Comparison of ENCODE assay signal across 10 cellular contexts in genomic region chr6:29886686-29887085, GRCh38. TPM values are rescaled to one million over a fixed set of nuclear protein-coding genes. Genes with fewer than 3 reads are reported as not detected.
DNase-seq lines count a peak whose midpoint lies in the region; ATAC-seq, FAIRE-seq and TF ChIP-seq lines count a peak whose summit lies in the region.
"Had no signal": no experiment of that assay in that cellular context is flagged by ENCODE, and none has a peak within 500 bp of the region (broad histone marks: within the 10 kb centered on the region; RNA-seq: fewer than 3 reads in every experiment).

No MANE protein-coding gene starts in this region.

- no peaks in the 10 kb centered on the region for H4K20me1 ChIP-seq in keratinocyte (ENCODE audit: control insufficient read depth, extremely low read depth, insufficient read depth, low read length)

- H3K4me3 Mint-ChIP-seq in activated T-cell treated with anti-CD3 and anti-CD28 coated beads, Interleukin-2, amount 50 U/mL, for 72 hours = peak overlapping the region; percentile 93 to 96
- peak overlapping the region; percentile 72 for H3K4me3 Mint-ChIP-seq in WTC11
- H3K4me3 Mint-ChIP-seq in stimulated activated memory B cell treated with anti-CD40 and anti-IgM and Interleukin-4, amounts not matched to agents 10 μg/mL and 1 μg/mL and 100 μg/mL, for 72 hours = peak overlapping the region; percentile 96

- CTCF ChIA-PET in WTC11 (lab: Charles Lee) = interaction anchor here (1.5 kb wide), 1 partner anchor 190 kb away, joined by 3 read pairs; no protein-coding TSS in a partner anchor

- no peaks in the 10 kb centered on the region for H3K9me1 ChIP-seq in keratinocyte (ENCODE audit: control insufficient read depth, extremely low read depth, insufficient read depth, low read length)

- no peak for FAIRE-seq in keratinocyte (lab: Jason Lieb, UNC)

- H3K9me3 Mint-ChIP-seq in activated T-cell treated with anti-CD3 and anti-CD28 coated beads, Interleukin-2, amount 50 U/mL, for 72 hours = no peaks in the 10 kb centered on the region
- peaks cover 22% of the 10 kb centered on the region for H3K9me3 Mint-ChIP-seq in WTC11
- H3K9me3 Mint-ChIP-seq in stimulated activated memory B cell treated with anti-CD40 and anti-IgM and Interleukin-4, amounts not matched to agents 10 μg/mL and 1 μg/mL and 100 μg/mL, for 72 hours = no peaks in the 10 kb centered on the region

- H3K36me3 ChIP-seq in keratinocyte (ENCODE audit: control insufficient read depth in 2 of 2, extremely low read depth in 1 of 2, insufficient read depth in 2 of 2, low read length in 2 of 2) = no peaks in the 10 kb centered on the region
- H3K36me3 ChIP-seq: right atrium auricular region had no signal

- no peak for DNase-seq in activated T-cell treated with anti-CD3 and anti-CD28 coated beads, Interleukin-2, amount 50 U/mL, for 72 hours
- no peak for DNase-seq in activated T-cell treated with anti-CD3 and anti-CD28 coated beads, Interleukin-2, amount 50 U/mL, for 1 hour
- DNase-seq in WTC11 (ENCODE audit: low spot score) (no peak), keratinocyte (ENCODE audit: low read depth, low spot score) (no peak), GM19240 (ENCODE audit: insufficient read length, low spot score) (no peak), AG20443 (ENCODE audit: low spot score) (no peak)
- DNase-seq: NCI-H446 treated with DMSO at 0.1 percent for 48 hours had no signal

- dilution Hi-C loops in keratinocyte (cut with MboI; ENCODE audit: extremely low pct_ligation_motif_present, low sequenced_read_pairs) = no loop called here

- H3K9me3 ChIP-seq in keratinocyte (ENCODE audit: control insufficient read depth, low read depth, low read length) = no peaks in the 10 kb centered on the region
- H3K9me3 ChIP-seq: right atrium auricular region had no signal

- H3K4me1 ChIP-seq in keratinocyte (ENCODE audit: control insufficient read depth, extremely low read depth, insufficient read depth, low read length) = peaks cover 5% of the 10 kb centered on the region
- H3K4me1 ChIP-seq: right atrium auricular region had no signal

- no peak overlapping the region for H3K9ac ChIP-seq in keratinocyte (ENCODE audit: control insufficient read depth, extremely low read depth, insufficient read depth, low read length)

- H2AFZ ChIP-seq in keratinocyte (ENCODE audit: control insufficient read depth, low read length) = no peak overlapping the region

- H3K4me2 ChIP-seq in keratinocyte (ENCODE audit: control insufficient read depth, extremely low read depth, insufficient read depth, low read depth, low read length) = peak overlapping the region; percentile 64

- peaks cover 6% of the 10 kb centered on the region for H3K27me3 Mint-ChIP-seq in activated T-cell treated with anti-CD3 and anti-CD28 coated beads, Interleukin-2, amount 50 U/mL, for 72 hours (ENCODE audit: low read depth)
- H3K27me3 Mint-ChIP-seq in WTC11 (ENCODE audit: low read depth) = peaks cover 90% of the 10 kb centered on the region
- H3K27me3 Mint-ChIP-seq in stimulated activated memory B cell treated with anti-CD40 and anti-IgM and Interleukin-4, amounts not matched to agents 10 μg/mL and 1 μg/mL and 100 μg/mL, for 72 hours = no peaks in the 10 kb centered on the region

- H3K79me2 ChIP-seq in keratinocyte (ENCODE audit: control insufficient read depth, insufficient read depth, low read length) = no peaks in the 10 kb centered on the region

- no peak overlapping the region for H3K27ac ChIP-seq in keratinocyte (ENCODE audit: control insufficient read depth, insufficient read depth, low read length)

- H3K36me3 Mint-ChIP-seq in activated T-cell treated with anti-CD3 and anti-CD28 coated beads, Interleukin-2, amount 50 U/mL, for 72 hours (ENCODE audit: insufficient read depth in 2 of 2) = peaks cover 3 to 4% of the 10 kb centered on the region in 2 donors
- H3K36me3 Mint-ChIP-seq in WTC11 = peaks cover 20% of the 10 kb centered on the region
- peaks cover 47% of the 10 kb centered on the region for H3K36me3 Mint-ChIP-seq in stimulated activated memory B cell treated with anti-CD40 and anti-IgM and Interleukin-4, amounts not matched to agents 10 μg/mL and 1 μg/mL and 100 μg/mL, for 72 hours

- TF ChIP-seq CTCF in WTC11 (IDR thresholded peaks at IDR 0.05) (no peak), keratinocyte (optimal IDR thresholded peaks at IDR 0.05 in 1 of 3, IDR thresholded peaks at IDR 0.05 in 1 of 3, conservative IDR thresholded peaks at IDR 0.05 in 1 of 3; ENCODE audit: extremely low read depth in 1 of 3, insufficient read depth in 2 of 3, low read length in 3 of 3) (no peak)

- peaks cover 9% of the 10 kb centered on the region for H3K4me1 Mint-ChIP-seq in activated T-cell treated with anti-CD3 and anti-CD28 coated beads, Interleukin-2, amount 50 U/mL, for 72 hours (ENCODE audit: low read depth)
- peaks cover 4% of the 10 kb centered on the region; the same call in 1 of the 2 replicates for H3K4me1 Mint-ChIP-seq in WTC11
- H3K4me1 Mint-ChIP-seq in stimulated activated memory B cell treated with anti-CD40 and anti-IgM and Interleukin-4, amounts not matched to agents 10 μg/mL and 1 μg/mL and 100 μg/mL, for 72 hours = peaks cover 42% of the 10 kb centered on the region

- H3K27ac Mint-ChIP-seq in activated T-cell treated with anti-CD3 and anti-CD28 coated beads, Interleukin-2, amount 50 U/mL, for 72 hours = peak overlapping the region; percentile 98
- no peak overlapping the region for H3K27ac Mint-ChIP-seq in WTC11
- H3K27ac Mint-ChIP-seq in stimulated activated memory B cell treated with anti-CD40 and anti-IgM and Interleukin-4, amounts not matched to agents 10 μg/mL and 1 μg/mL and 100 μg/mL, for 72 hours = peak overlapping the region; percentile 98

- POLR2A ChIA-PET in WTC11 (lab: Charles Lee) = no interaction called here

- no peak for ATAC-seq in activated T-cell treated with anti-CD3 and anti-CD28 coated beads, Interleukin-2, amount 50 U/mL, for 72 hours (replicated peaks in 1 of 2)
- no peak for ATAC-seq in WTC11
- ATAC-seq in stimulated activated memory B cell treated with anti-CD40 and anti-IgM and Interleukin-4, amounts not matched to agents 10 μg/mL and 1 μg/mL and 100 μg/mL, for 72 hours = no peak
- ATAC-seq in GM18858 (IDR thresholded peaks at IDR 0.05; ENCODE audit: unreplicated experiment) = no peak

- no peaks in the 10 kb centered on the region for H3K27me3 ChIP-seq in keratinocyte (ENCODE audit: control insufficient read depth, extremely low read depth, insufficient read depth, low read length)
- H3K27me3 ChIP-seq: right atrium auricular region had no signal

- H3K4me3 ChIP-seq in keratinocyte (ENCODE audit: control insufficient read depth in 2 of 3, extremely low read depth in 1 of 3, insufficient read depth in 2 of 3, low read depth in 1 of 3, low read length in 3 of 3) = no peak overlapping the region

TF ChIP-seq in WTC11, 78 proteins besides CTCF, POLR2A, EP300 and RAD21 (continues in another document):
- TF ChIP-seq ZNF263 (CRISPR knock-in tag; IDR thresholded peaks at IDR 0.05; ENCODE audit: low read depth) = no peak
- no peak for TF ChIP-seq RORB (CRISPR knock-in tag; IDR thresholded peaks at IDR 0.05)
- TF ChIP-seq ZBTB21 (CRISPR knock-in tag; IDR thresholded peaks at IDR 0.05; ENCODE audit: borderline replicate concordance) = no peak
- TF ChIP-seq ZNF232 (CRISPR knock-in tag; IDR thresholded peaks at IDR 0.05) = no peak
- TF ChIP-seq CREM (CRISPR knock-in tag; IDR thresholded peaks at IDR 0.05) = no peak
- TF ChIP-seq E2F5 (CRISPR knock-in tag; IDR thresholded peaks at IDR 0.05) = no peak
- no peak for TF ChIP-seq MAX (CRISPR knock-in tag; IDR thresholded peaks at IDR 0.05)

RNA-seq across cellular contexts. Expression of gene HLA-A, which starts 55.6 kb away (rescaled TPM):
- 1,000 to 10,000 TPM; 1,261 to 1,795 TPM for total RNA-seq in activated T-cell treated with anti-CD3 and anti-CD28 coated beads, Interleukin-2, amount 50 U/mL, for 72 hours
- 93.2 to 135 TPM (median 134 TPM) in 3 replicates for total RNA-seq in WTC11 (2021)
- 401 to 820 TPM (median 420 TPM) in 3 replicates for polyA plus RNA-seq in keratinocyte
- 445 TPM for polyA plus RNA-seq in keratinocyte (2011; ENCODE audit: low read depth)
- polyA plus RNA-seq in keratinocyte (2011; cell fraction: cytosol; rRNA removed) = 280 and 402 TPM in 2 replicates
- 1,068 and 1,118 TPM in 2 replicates for polyA plus RNA-seq in keratinocyte (2011; cell fraction: nucleus; rRNA removed)
- 503 and 636 TPM in 2 replicates for polyA plus RNA-seq in keratinocyte (2012; ENCODE audit: low replicate concordance)
- polyA minus RNA-seq in keratinocyte = 256 to 498 TPM (median 366 TPM) in 3 replicates
- polyA minus RNA-seq in keratinocyte (2011; cell fraction: cytosol; rRNA and poly(A)+ RNA removed) = 705 TPM
- polyA minus RNA-seq in keratinocyte (2011; cell fraction: nucleus; rRNA and poly(A)+ RNA removed) = 541 and 602 TPM in 2 replicates

RNA-seq across cellular contexts. Expression of gene HLA-G, which starts 59.1 kb away (rescaled TPM):
- under 1 TPM in 1 of 2 donors, not detected in 1; 0.37 TPM for total RNA-seq in activated T-cell treated with anti-CD3 and anti-CD28 coated beads, Interleukin-2, amount 50 U/mL, for 72 hours
- 1.1 to 1.7 TPM (median 1.4 TPM) in 3 replicates for total RNA-seq in WTC11 (2021)
- 0.84 to 1.9 TPM (median 0.89 TPM) in 3 replicates for polyA plus RNA-seq in keratinocyte
- polyA plus RNA-seq in keratinocyte (2011; ENCODE audit: low read depth) = 9.7 TPM
- polyA plus RNA-seq in keratinocyte (2011; cell fraction: cytosol; rRNA removed) = 0.65 and 0.68 TPM in 2 replicates
- polyA plus RNA-seq in keratinocyte (2011; cell fraction: nucleus; rRNA removed) = 2.3 and 3.8 TPM in 2 replicates
- polyA plus RNA-seq in keratinocyte (2012; ENCODE audit: low replicate concordance) = 1.0 and 10.0 TPM in 2 replicates
- 0.10 to 1.7 TPM in 2 of 3 replicates, not detected in the other for polyA minus RNA-seq in keratinocyte
- not detected for polyA minus RNA-seq in keratinocyte (2011; cell fraction: cytosol; rRNA and poly(A)+ RNA removed)
- polyA minus RNA-seq in keratinocyte (2011; cell fraction: nucleus; rRNA and poly(A)+ RNA removed) = 0.70 and 0.74 TPM in 2 replicates
- total RNA-seq: right atrium auricular region had no signal
